In genomic region chr19:3775831-3776230, GRCh38 we compare ENCODE assay signal across 39 cellular contexts. TPM values are rescaled to one million over a fixed set of nuclear protein-coding genes. Genes with fewer than 3 reads are reported as not detected.
"Had no signal": no experiment of that assay in that cellular context is flagged by ENCODE, and none has a peak within 500 bp of the region (broad histone marks: within the 10 kb centered on the region; RNA-seq: fewer than 3 reads in every experiment).

No MANE protein-coding gene starts in this region.

- H3K27ac Mint-ChIP-seq: activated CD4-positive, alpha-beta memory T cell treated with anti-CD3 and anti-CD28 coated beads, Interleukin-2, amount 10 ng/mL, durations not matched to agents 7 days and 5 days; activated CD4-positive, alpha-beta T cell treated with anti-CD3 and anti-CD28 coated beads for 36 hours; activated CD4-positive, alpha-beta T cell treated with anti-CD3 and anti-CD28 coated beads, Interleukin-2, amount 10 ng/mL, durations not matched to agents 7 days and 5 days; activated CD8-positive, alpha-beta memory T cell treated with anti-CD3 and anti-CD28 coated beads, Interleukin-2, amount 10 ng/mL, durations not matched to agents 7 days and 5 days; activated CD8-positive, alpha-beta T cell treated with anti-CD3 and anti-CD28 coated beads, Interleukin-2, amount 10 ng/mL, durations not matched to agents 7 days and 5 days; activated naive CD4-positive, alpha-beta T cell treated with anti-CD3 and anti-CD28 coated beads for 36 hours; activated naive CD4-positive, alpha-beta T cell treated with anti-CD3 and anti-CD28 coated beads, Interleukin-2, amount 50 U/mL, for 72 hours; activated naive CD8-positive, alpha-beta T cell treated with anti-CD3 and anti-CD28 coated beads for 36 hours; activated T-cell treated with anti-CD3 and anti-CD28 coated beads, Interleukin-2, amount 50 U/mL, for 24 hours; T-helper 1 cell treated with Interleukin-12 subunit alpha and Interleukin-12 subunit beta and Interleukin-4 antibody, amounts not matched to agents 30 μg/mL and 1 μg/mL, for 36 hours; T-helper 2 cell treated with Interferon-gamma antibody and Interleukin-4, amounts not matched to agents 5 μg/mL and 100 μg/mL, for 36 hours; WTC11 had no signal

- H3K27ac ChIP-seq: adrenal gland, body of pancreas, brain microvascular endothelial cell, breast epithelium, VCaP had no signal

- H3K36me3 ChIP-seq: adrenal gland, brain microvascular endothelial cell, breast epithelium had no signal

- H3K9me3 Mint-ChIP-seq: activated naive CD4-positive, alpha-beta T cell treated with anti-CD3 and anti-CD28 coated beads for 36 hours; activated naive CD4-positive, alpha-beta T cell treated with anti-CD3 and anti-CD28 coated beads, Interleukin-2, amount 50 U/mL, for 72 hours; activated T-cell treated with anti-CD3 and anti-CD28 coated beads, Interleukin-2, amount 50 U/mL, for 24 hours had no signal

- DNase-seq: activated CD4-positive, alpha-beta memory T cell treated with anti-CD3 and anti-CD28 coated beads, Interleukin-2, amount 10 ng/mL, durations not matched to agents 7 days and 5 days; activated CD4-positive, alpha-beta T cell treated with anti-CD3 and anti-CD28 coated beads for 1 hour; activated CD4-positive, alpha-beta T cell treated with anti-CD3 and anti-CD28 coated beads for 36 hours; activated CD4-positive, alpha-beta T cell treated with anti-CD3 and anti-CD28 coated beads for 48 hours; activated CD4-positive, alpha-beta T cell treated with anti-CD3 and anti-CD28 coated beads, Interleukin-2, amount 10 ng/mL, durations not matched to agents 7 days and 5 days; activated CD4-positive, alpha-beta T cell treated with anti-CD3 and anti-CD28 coated beads, Interleukin-2, amount 50 U/mL, for 48 hours; activated CD4-positive, CD25-positive, alpha-beta regulatory T cell; activated CD8-positive, alpha-beta memory T cell treated with anti-CD3 and anti-CD28 coated beads for 24 hours; activated CD8-positive, alpha-beta memory T cell treated with anti-CD3 and anti-CD28 coated beads, Interleukin-2, amount 10 ng/mL, durations not matched to agents 7 days and 5 days; activated CD8-positive, alpha-beta memory T cell treated with anti-CD3 and anti-CD28 coated beads, Interleukin-2, amount 50 U/mL, for 48 hours; activated CD8-positive, alpha-beta T cell treated with anti-CD3 and anti-CD28 coated beads, Interleukin-2, amount 10 ng/mL, durations not matched to agents 7 days and 5 days; activated effector memory CD4-positive, alpha-beta T cell treated with anti-CD3 and anti-CD28 coated beads, Interleukin-2, amount 50 U/mL, for 16 hours; activated gamma-delta T cell treated with Interleukin-2 at 50 U/mL for 16 hours; activated naive CD4-positive, alpha-beta T cell; activated naive CD4-positive, alpha-beta T cell treated with anti-CD3 and anti-CD28 coated beads for 36 hours; activated naive CD4-positive, alpha-beta T cell treated with anti-CD3 and anti-CD28 coated beads, Interleukin-2, amount 50 U/mL, for 16 hours; activated naive CD8-positive, alpha-beta T cell treated with anti-CD3 and anti-CD28 coated beads for 36 hours; activated T-cell treated with anti-CD3 and anti-CD28 coated beads, Interleukin-2, amount 50 U/mL, for 24 hours; activated T-cell treated with anti-CD3 and anti-CD28 coated beads, Interleukin-2, amount 50 U/mL, for 48 hours; adrenal gland; amniotic stem cell; aorta; body of pancreas; brain microvascular endothelial cell; central memory CD4-positive, alpha-beta T cell; T-helper 1 cell; T-helper 2 cell; T-helper 9 cell had no signal

- H3K27me3 ChIP-seq: adrenal gland, body of pancreas, brain microvascular endothelial cell had no signal

- H3K4me3 Mint-ChIP-seq: activated CD4-positive, alpha-beta memory T cell treated with anti-CD3 and anti-CD28 coated beads, Interleukin-2, amount 10 ng/mL, durations not matched to agents 7 days and 5 days; activated CD4-positive, alpha-beta T cell treated with anti-CD3 and anti-CD28 coated beads for 36 hours; activated CD4-positive, alpha-beta T cell treated with anti-CD3 and anti-CD28 coated beads, Interleukin-2, amount 10 ng/mL, durations not matched to agents 7 days and 5 days; activated CD8-positive, alpha-beta memory T cell treated with anti-CD3 and anti-CD28 coated beads, Interleukin-2, amount 10 ng/mL, durations not matched to agents 7 days and 5 days; activated CD8-positive, alpha-beta T cell treated with anti-CD3 and anti-CD28 coated beads, Interleukin-2, amount 10 ng/mL, durations not matched to agents 7 days and 5 days; activated naive CD4-positive, alpha-beta T cell treated with anti-CD3 and anti-CD28 coated beads for 36 hours; activated naive CD8-positive, alpha-beta T cell treated with anti-CD3 and anti-CD28 coated beads for 36 hours; activated T-cell treated with anti-CD3 and anti-CD28 coated beads, Interleukin-2, amount 50 U/mL, for 24 hours; T-helper 1 cell treated with Interleukin-12 subunit alpha and Interleukin-12 subunit beta and Interleukin-4 antibody, amounts not matched to agents 30 μg/mL and 1 μg/mL, for 36 hours; T-helper 2 cell treated with Interferon-gamma antibody and Interleukin-4, amounts not matched to agents 5 μg/mL and 100 μg/mL, for 36 hours; WTC11 had no signal

- H3K4me1 Mint-ChIP-seq: activated CD4-positive, alpha-beta T cell treated with anti-CD3 and anti-CD28 coated beads for 36 hours; activated naive CD8-positive, alpha-beta T cell treated with anti-CD3 and anti-CD28 coated beads for 36 hours had no signal

- FAIRE-seq: astrocyte, TTC549 had no signal

- ATAC-seq: activated CD4-positive, CD25-positive, alpha-beta regulatory T cell treated with anti-CD3 and anti-CD28 coated beads, Interleukin-2, amount 50 U/mL, for 24 hours; activated CD8-positive, alpha-beta memory T cell treated with anti-CD3 and anti-CD28 coated beads, Interleukin-2, amount 10 ng/mL, durations not matched to agents 7 days and 5 days; activated CD8-positive, alpha-beta T cell treated with anti-CD3 and anti-CD28 coated beads, Interleukin-2, amount 10 ng/mL, durations not matched to agents 7 days and 5 days; activated naive CD4-positive, alpha-beta T cell treated with anti-CD3 and anti-CD28 coated beads, Interleukin-2, amount 50 U/mL, for 72 hours; body of pancreas; WTC11 had no signal

- H3K4me3 ChIP-seq: adrenal gland, body of pancreas, breast epithelium had no signal

- H3K27me3 Mint-ChIP-seq: activated CD4-positive, alpha-beta memory T cell treated with anti-CD3 and anti-CD28 coated beads, Interleukin-2, amount 10 ng/mL, durations not matched to agents 7 days and 5 days; activated CD4-positive, alpha-beta T cell treated with anti-CD3 and anti-CD28 coated beads for 36 hours; activated CD4-positive, alpha-beta T cell treated with anti-CD3 and anti-CD28 coated beads, Interleukin-2, amount 10 ng/mL, durations not matched to agents 7 days and 5 days; activated CD8-positive, alpha-beta memory T cell treated with anti-CD3 and anti-CD28 coated beads, Interleukin-2, amount 10 ng/mL, durations not matched to agents 7 days and 5 days; activated naive CD8-positive, alpha-beta T cell treated with anti-CD3 and anti-CD28 coated beads for 36 hours; activated T-cell treated with anti-CD3 and anti-CD28 coated beads, Interleukin-2, amount 50 U/mL, for 24 hours had no signal

- H3K4me1 ChIP-seq: adrenal gland, body of pancreas, breast epithelium had no signal

RNA-seq across cellular contexts. Expression of gene RAX2, which starts 3.8 kb away (rescaled TPM):
- total RNA-seq: activated CD4-positive, alpha-beta memory T cell treated with anti-CD3 and anti-CD28 coated beads, Interleukin-2, amount 10 ng/mL, durations not matched to agents 7 days and 5 days; activated CD4-positive, alpha-beta T cell treated with anti-CD3 and anti-CD28 coated beads for 36 hours; activated CD4-positive, alpha-beta T cell treated with anti-CD3 and anti-CD28 coated beads, Interleukin-2, amount 10 ng/mL, durations not matched to agents 7 days and 5 days; activated CD8-positive, alpha-beta memory T cell treated with anti-CD3 and anti-CD28 coated beads, Interleukin-2, amount 10 ng/mL, durations not matched to agents 7 days and 5 days; activated CD8-positive, alpha-beta T cell treated with anti-CD3 and anti-CD28 coated beads, Interleukin-2, amount 10 ng/mL, durations not matched to agents 7 days and 5 days; activated naive CD4-positive, alpha-beta T cell treated with anti-CD3 and anti-CD28 coated beads for 36 hours; activated naive CD4-positive, alpha-beta T cell treated with anti-CD3 and anti-CD28 coated beads, Interleukin-2, amount 50 U/mL, for 72 hours; activated naive CD8-positive, alpha-beta T cell treated with anti-CD3 and anti-CD28 coated beads for 36 hours; adrenal gland; aorta; astrocyte; body of pancreas; cardiac septum; cerebellum had no signal
- polyA plus RNA-seq: adrenal gland, aorta had no signal

RNA-seq across cellular contexts. Expression of gene MATK, which starts 10.3 kb away (rescaled TPM):
- total RNA-seq: astrocyte had no signal
